Comparison of ENCODE assay signal across 23 cellular contexts in genomic region chr7:157519798-157520244, GRCh38.
DNase-seq lines count a peak whose midpoint lies in the region; ATAC-seq and TF ChIP-seq lines count a peak whose summit lies in the region.
"Had no signal": no experiment of that assay in that cellular context is flagged by ENCODE, and none has a peak within 500 bp of the region (broad histone marks: within the 10 kb centered on the region; RNA-seq: fewer than 3 reads in every experiment).

No MANE protein-coding gene starts in this region.

- no peaks in the 10 kb centered on the region for H3K36me3 ChIP-seq in osteoblast (ENCODE audit: insufficient read depth, low read length)
- H3K36me3 ChIP-seq: heart left ventricle, suprapubic skin had no signal

- no peaks in the 10 kb centered on the region for H3K9me3 Mint-ChIP-seq in activated CD8-positive, alpha-beta memory T cell treated with anti-CD3 and anti-CD28 coated beads, Interleukin-2, amount 10 ng/mL, durations not matched to agents 7 days and 5 days (ENCODE audit: low read depth)
- H3K9me3 Mint-ChIP-seq: immature natural killer cell had no signal

- H3K4me3 ChIP-seq in osteoblast (ENCODE audit: insufficient read depth, low read length), result no peak overlapping the region
- H3K4me3 ChIP-seq: heart left ventricle, lung, skin epidermis, suprapubic skin had no signal

- H3K4me1 Mint-ChIP-seq in activated CD8-positive, alpha-beta memory T cell treated with anti-CD3 and anti-CD28 coated beads, Interleukin-2, amount 10 ng/mL, durations not matched to agents 7 days and 5 days, result no peaks in the 10 kb centered on the region
- H3K4me1 Mint-ChIP-seq: B cell, immature natural killer cell had no signal

- H2AFZ ChIP-seq in osteoblast (ENCODE audit: low read length), result no peak overlapping the region
- H2AFZ ChIP-seq: parathyroid adenoma had no signal

- H3K27me3 Mint-ChIP-seq in activated CD8-positive, alpha-beta memory T cell treated with anti-CD3 and anti-CD28 coated beads, Interleukin-2, amount 10 ng/mL, durations not matched to agents 7 days and 5 days, result peaks cover 9% of the 10 kb centered on the region

- H3K4me1 ChIP-seq in osteoblast (ENCODE audit: insufficient read depth, low read length), result no peaks in the 10 kb centered on the region
- H3K4me1 ChIP-seq: heart left ventricle, parathyroid adenoma, suprapubic skin had no signal

- H3K36me3 Mint-ChIP-seq in activated CD8-positive, alpha-beta memory T cell treated with anti-CD3 and anti-CD28 coated beads, Interleukin-2, amount 10 ng/mL, durations not matched to agents 7 days and 5 days, result no peaks in the 10 kb centered on the region
- H3K36me3 Mint-ChIP-seq: immature natural killer cell had no signal

- no peak overlapping the region for H3K4me2 ChIP-seq in osteoblast (ENCODE audit: insufficient read depth, low read length)
- H3K4me2 ChIP-seq: SK-N-SH had no signal

- TF ChIP-seq CTCF in osteoblast (IDR thresholded peaks at IDR 0.05; ENCODE audit: extremely low read depth, low read depth, low read length), result no peak

- H3K4me3 Mint-ChIP-seq in activated CD8-positive, alpha-beta memory T cell treated with anti-CD3 and anti-CD28 coated beads, Interleukin-2, amount 10 ng/mL, durations not matched to agents 7 days and 5 days, result no peak overlapping the region
- H3K4me3 Mint-ChIP-seq: B cell, immature natural killer cell had no signal

- H3K27ac ChIP-seq in osteoblast (ENCODE audit: low read depth, low read length), result no peak overlapping the region
- H3K27ac ChIP-seq: heart left ventricle, parathyroid adenoma, skin epidermis, suprapubic skin had no signal

- no peaks in the 10 kb centered on the region for H3K27me3 ChIP-seq in osteoblast (ENCODE audit: insufficient read depth, low read length)

- no peaks in the 10 kb centered on the region for H3K9me3 ChIP-seq in osteoblast (ENCODE audit: low read depth, low read length)
- H3K9me3 ChIP-seq: heart left ventricle, SK-N-SH, suprapubic skin had no signal

- H3K79me2 ChIP-seq in osteoblast (ENCODE audit: insufficient read depth, low read length), result no peaks in the 10 kb centered on the region
- H3K79me2 ChIP-seq: parathyroid adenoma had no signal

- ATAC-seq in GM18511 (IDR thresholded peaks at IDR 0.05; ENCODE audit: unreplicated experiment), result peak; percentile 8
- peak; percentile 5 for ATAC-seq in HG02938 (IDR thresholded peaks at IDR 0.05; ENCODE audit: unreplicated experiment)
- no peak for ATAC-seq in activated CD8-positive, alpha-beta memory T cell treated with anti-CD3 and anti-CD28 coated beads, Interleukin-2, amount 10 ng/mL, durations not matched to agents 7 days and 5 days
- ATAC-seq: activated CD4-positive, CD25-positive, alpha-beta regulatory T cell treated with anti-CD3 and anti-CD28 coated beads, Interleukin-2, amount 50 U/mL, for 24 hours; heart left ventricle had no signal

- H4K20me1 ChIP-seq in osteoblast (ENCODE audit: insufficient read depth, low read length), result no peaks in the 10 kb centered on the region

- peak; percentile 31 for DNase-seq in activated CD8-positive, alpha-beta memory T cell treated with anti-CD3 and anti-CD28 coated beads, Interleukin-2, amount 10 ng/mL, durations not matched to agents 7 days and 5 days
- peak; percentile 75 for DNase-seq in osteoblast (ENCODE audit: insufficient read length, low spot score, missing footprints)
- DNase-seq in middle frontal gyrus (ENCODE audit: extremely low spot score, low spot score), result no peak
- DNase-seq in nucleus accumbens (lab: John Stamatoyannopoulos, UW), result no peak
- DNase-seq in stimulated activated CD4-positive, alpha-beta T cell treated with anti-CD3 and anti-CD28 coated beads, Interleukin-4, amount 100 ng/mL, for 1 hour, result no peak
- DNase-seq: activated gamma-delta T cell treated with Interleukin-2 at 50 U/mL for 16 hours; cerebellar nuclear complex; heart left ventricle; immature natural killer cell; MV-4-11; NCI-H2029 treated with DMSO at 0.1 percent for 48 hours; NCI-H510A; SK-N-SH; stimulated activated CD4-positive, alpha-beta T cell treated with anti-CD3 and anti-CD28 coated beads, Interleukin-4, amount 100 ng/mL, for 4 hours; T-helper 9 cell had no signal

- CTCF ChIA-PET in activated CD8-positive, alpha-beta memory T cell treated with anti-CD3 and anti-CD28 coated beads, Interleukin-2, amount 10 ng/mL, durations not matched to agents 7 days and 5 days (lab: Charles Lee), result no interaction called here

- H3K27ac Mint-ChIP-seq in activated CD8-positive, alpha-beta memory T cell treated with anti-CD3 and anti-CD28 coated beads, Interleukin-2, amount 10 ng/mL, durations not matched to agents 7 days and 5 days, result no peak overlapping the region
- H3K27ac Mint-ChIP-seq: B cell, immature natural killer cell had no signal

Comparison
In these comparisons a context has a peak if more than half of its experiments do, and no peak if none do; other contexts are left out.
1. DNase-seq: peak in activated CD8-positive, alpha-beta memory T cell treated with anti-CD3 and anti-CD28 coated beads, Interleukin-2, amount 10 ng/mL, durations not matched to agents 7 days and 5 days (single experiment) and osteoblast (single experiment); none in middle frontal gyrus (single experiment), nucleus accumbens (0 of 56) and stimulated activated CD4-positive, alpha-beta T cell treated with anti-CD3 and anti-CD28 coated beads, Interleukin-4, amount 100 ng/mL, for 1 hour (single experiment).